ENCODE assay signal across 23 cellular contexts in the genomic region with DNA sequence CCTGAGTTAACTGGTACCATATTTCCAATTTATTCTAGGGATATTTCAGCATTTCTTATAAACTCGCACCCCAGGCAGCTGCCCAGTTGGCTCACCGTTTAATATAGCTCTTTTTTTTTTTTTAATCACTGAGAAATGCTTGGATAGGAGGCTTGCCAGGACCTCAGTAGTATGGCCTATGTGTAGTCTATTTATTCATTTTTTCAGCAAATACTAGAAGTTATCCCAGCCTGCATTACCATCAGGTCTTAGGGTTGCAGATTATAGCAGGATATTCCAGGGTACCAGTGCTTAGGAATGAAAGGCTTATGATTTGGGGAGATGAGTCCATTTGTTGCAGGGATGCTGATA. TPM values are rescaled to one million over a fixed set of nuclear protein-coding genes. Genes with fewer than 3 reads are reported as not detected.
DNase-seq lines count a peak whose midpoint lies in the region; ATAC-seq, FAIRE-seq and TF ChIP-seq lines count a peak whose summit lies in the region.
"Had no signal": no experiment of that assay in that cellular context is flagged by ENCODE, and none has a peak within 500 bp of the region (broad histone marks: within the 10 kb centered on the region; RNA-seq: fewer than 3 reads in every experiment).

No MANE protein-coding gene starts in this region.

- H3K9me3 Mint-ChIP-seq in osteocyte (ENCODE audit: unreplicated experiment) = no peaks in the 10 kb centered on the region
- H3K9me3 Mint-ChIP-seq: CD4-positive, alpha-beta T cell had no signal

- peak overlapping the region; percentile 55 for H3K27ac Mint-ChIP-seq in osteocyte (ENCODE audit: unreplicated experiment)
- H3K27ac Mint-ChIP-seq: B cell; CD4-positive, alpha-beta T cell had no signal

- H3K36me3 Mint-ChIP-seq in osteocyte (ENCODE audit: unreplicated experiment) = peaks cover 2% of the 10 kb centered on the region

- FAIRE-seq in urothelium cell line (lab: Jason Lieb, UNC) = no peak

- intact Hi-C loops in left ventricle myocardium inferior (cut with micrococcal nuclease) (no loop called here), Right ventricle myocardium inferior (cut with DNase I) (no loop called here), uterus (cut with DNase I; ENCODE audit: low total_unique reads) (no loop called here)

- WGBS in gastroesophageal sphincter (ENCODE audit: low coverage in 1 of 2), 2 donors = 22 to 23% methylated on average over 2 of the region's 2 CpGs

- DNase-seq in left ventricle myocardium inferior (no peak), Right ventricle myocardium inferior (ENCODE audit: missing footprints) (no peak), osteocyte (ENCODE audit: extremely low spot score, unreplicated experiment) (no peak), uterus (no peak), retina (no peak), urothelium cell line (ENCODE audit: low spot score) (no peak)
- DNase-seq: 8988T; Caco-2; CD4-positive, alpha-beta T cell; DMS153; GF-D8; GOT3; NCI-H1417 treated with DMSO at 0.1 percent for 48 hours; NCI-H187 treated with DMSO at 0.1 percent for 48 hours; NCI-H526; PC-3; SJCRH30 had no signal

- TF ChIP-seq POLR2A in gastroesophageal sphincter (IDR thresholded peaks at IDR 0.05) (no peak), uterus (IDR thresholded peaks at IDR 0.05) (no peak)

- H3K9me3 ChIP-seq in left ventricle myocardium inferior (replicated peaks) (no peaks in the 10 kb centered on the region), gastroesophageal sphincter (no peaks in the 10 kb centered on the region), uterus (no peaks in the 10 kb centered on the region)
- H3K9me3 ChIP-seq: SJCRH30 had no signal

- H3K27me3 Mint-ChIP-seq in osteocyte (ENCODE audit: unreplicated experiment) = no peaks in the 10 kb centered on the region
- H3K27me3 Mint-ChIP-seq: CD4-positive, alpha-beta T cell had no signal

- H3K36me3 ChIP-seq in left ventricle myocardium inferior (no peaks in the 10 kb centered on the region), gastroesophageal sphincter (no peaks in the 10 kb centered on the region), uterus (no peaks in the 10 kb centered on the region)
- H3K36me3 ChIP-seq: SJCRH30 had no signal

- no peaks in the 10 kb centered on the region for H3K27me3 ChIP-seq in left ventricle myocardium inferior (ENCODE audit: low read depth)
- no peaks in the 10 kb centered on the region for H3K27me3 ChIP-seq in gastroesophageal sphincter
- no peaks in the 10 kb centered on the region for H3K27me3 ChIP-seq in uterus
- H3K27me3 ChIP-seq: SJCRH30 had no signal

- peaks cover 68% of the 10 kb centered on the region for H3K4me1 Mint-ChIP-seq in osteocyte (ENCODE audit: unreplicated experiment)
- H3K4me1 Mint-ChIP-seq: B cell had no signal

- no peak for ATAC-seq in Right ventricle myocardium inferior
- ATAC-seq in gastroesophageal sphincter = no peak
- ATAC-seq in GM21786 (IDR thresholded peaks at IDR 0.05; ENCODE audit: unreplicated experiment) = no peak
- ATAC-seq: HCT116, PC-3 had no signal

- no peak for TF ChIP-seq EP300 in gastroesophageal sphincter (IDR thresholded peaks at IDR 0.05)

- H3K4me3 ChIP-seq in left ventricle myocardium inferior (no peak overlapping the region), gastroesophageal sphincter (no peak overlapping the region), uterus (no peak overlapping the region)
- H3K4me3 ChIP-seq: SJCRH30 had no signal

- H3K4me3 Mint-ChIP-seq in osteocyte (ENCODE audit: unreplicated experiment) = no peak overlapping the region
- H3K4me3 Mint-ChIP-seq: B cell; CD4-positive, alpha-beta T cell had no signal

- no peak for TF ChIP-seq CTCF in left ventricle myocardium inferior (IDR thresholded peaks at IDR 0.05; ENCODE audit: borderline replicate concordance)
- TF ChIP-seq CTCF in gastroesophageal sphincter (IDR thresholded peaks at IDR 0.05) = no peak
- no peak for TF ChIP-seq CTCF in osteocyte (IDR thresholded peaks at IDR 0.05)
- TF ChIP-seq CTCF in uterus (IDR thresholded peaks at IDR 0.05) = no peak

- H3K4me1 ChIP-seq in left ventricle myocardium inferior = peaks cover 76% of the 10 kb centered on the region
- H3K4me1 ChIP-seq in gastroesophageal sphincter = peaks cover 23 to 98% (median 42%) of the 10 kb centered on the region in 3 donors
- H3K4me1 ChIP-seq in uterus = peaks cover 21 to 24% of the 10 kb centered on the region in 2 donors
- H3K4me1 ChIP-seq: SJCRH30 had no signal

- H3K27ac ChIP-seq in left ventricle myocardium inferior (replicated peaks) = peak overlapping the region; percentile 82
- peak overlapping the region; percentile 86 to 99 (median 94) for H3K27ac ChIP-seq in gastroesophageal sphincter
- H3K27ac ChIP-seq in uterus = peak overlapping the region; percentile 93 to 96
- H3K27ac ChIP-seq: KMS-11, RWPE1, SJCRH30 had no signal

RNA-seq across cellular contexts. Expression of gene PARVA, which starts 26.6 kb away (rescaled TPM):
- total RNA-seq in left ventricle myocardium inferior = 75.4 TPM
- total RNA-seq in Right ventricle myocardium inferior = 65.3 TPM
- total RNA-seq in gastroesophageal sphincter = 100 to 1,000 TPM; 167 to 245 (median 240) TPM
- 144 and 148 TPM in 2 replicates for total RNA-seq in osteocyte
- total RNA-seq in uterus = 100 to 1,000 TPM in 1 of 4 donors, 10 to 100 TPM in 3; 52.9 to 188 (median 66.5) TPM
- total RNA-seq: B cell had no signal
